ENCODE assay signal across 14 cellular contexts in the genomic region with DNA sequence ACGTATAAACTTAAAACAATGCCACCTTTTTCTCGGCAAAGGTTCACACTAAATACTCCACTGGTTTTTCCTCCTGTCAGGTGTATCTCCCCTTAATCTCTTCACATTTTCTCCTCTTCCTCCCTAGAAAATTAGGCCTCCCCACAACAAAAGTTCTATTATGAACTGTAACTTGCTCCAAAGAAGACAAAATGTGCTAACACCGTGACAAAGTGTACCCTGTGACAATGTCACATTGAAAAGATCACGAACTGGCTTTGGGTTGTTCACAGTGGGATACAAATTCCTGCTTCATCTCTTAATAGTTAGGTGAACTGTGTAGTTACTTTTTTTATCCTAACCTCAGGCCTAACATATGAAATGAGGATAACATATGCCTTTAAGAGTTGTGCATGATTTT. TPM values are rescaled to one million over a fixed set of nuclear protein-coding genes. Genes with fewer than 3 reads are reported as not detected.
DNase-seq lines count a peak whose midpoint lies in the region; ATAC-seq, FAIRE-seq and TF ChIP-seq lines count a peak whose summit lies in the region.
"Had no signal": no experiment of that assay in that cellular context is flagged by ENCODE, and none has a peak within 500 bp of the region (broad histone marks: within the 10 kb centered on the region; RNA-seq: fewer than 3 reads in every experiment).

No MANE protein-coding gene starts in this region.

- CTCF ChIA-PET in HepG2 (lab: Yijun Ruan, JAX; ENCODE audit: low intra/inter-chr PET ratio, low total read pairs) (no interaction called here), Panc1 (lab: Charles Lee) (no interaction called here)
- CTCF ChIA-PET in activated CD4-positive, alpha-beta T cell treated with anti-CD3 and anti-CD28 coated beads, Interleukin-2, amount 10 ng/mL, durations not matched to agents 7 days and 5 days (lab: Charles Lee) = interaction anchor here (0.6 kb wide), 1 partner anchor 28 kb away, joined by 3 read pairs; no protein-coding TSS in a partner anchor

- H3K79me2 ChIP-seq in HepG2 (ENCODE audit: insufficient read depth, low read length) = peaks cover 88% of the 10 kb centered on the region

- H3K9me3 ChIP-seq in HepG2 (ENCODE audit: low read length) = no peaks in the 10 kb centered on the region
- no peaks in the 10 kb centered on the region for H3K9me3 ChIP-seq in right lobe of liver
- no peaks in the 10 kb centered on the region for H3K9me3 ChIP-seq in Panc1 (ENCODE audit: control insufficient read depth, insufficient read depth, low read depth, low read length)
- H3K9me3 ChIP-seq in endocrine pancreas (ENCODE audit: control insufficient read depth, low read length) = no peaks in the 10 kb centered on the region
- H3K9me3 ChIP-seq in suprapubic skin = no peaks in the 10 kb centered on the region

- H3K4me1 ChIP-seq in HepG2 (ENCODE audit: insufficient read depth, low read length) = peaks cover 71% of the 10 kb centered on the region
- H3K4me1 ChIP-seq in right lobe of liver = peaks cover 0 to 41% (median 17%) of the 10 kb centered on the region in 4 donors
- H3K4me1 ChIP-seq in Panc1 (ENCODE audit: control insufficient read depth, insufficient read depth, low read length) = peaks cover 43% of the 10 kb centered on the region
- H3K4me1 ChIP-seq in endocrine pancreas (ENCODE audit: control insufficient read depth, insufficient read depth, low read length) = peaks cover 16% of the 10 kb centered on the region
- H3K4me1 ChIP-seq in suprapubic skin = peaks cover 57% of the 10 kb centered on the region

- H3K27ac ChIP-seq in HepG2 (ENCODE audit: extremely low read length, insufficient read depth, low read length) = no peak overlapping the region
- no peak overlapping the region for H3K27ac ChIP-seq in right lobe of liver
- peak overlapping the region; percentile 18 for H3K27ac ChIP-seq in Panc1 (ENCODE audit: low read length)
- peak overlapping the region; percentile 16 for H3K27ac ChIP-seq in suprapubic skin

- intact Hi-C loops in HepG2 (cut with micrococcal nuclease; ENCODE audit: unreplicated experiment) = no loop called here
- intact Hi-C loops in right lobe of liver (cut with DNase I) = no loop called here
- intact Hi-C loops in Panc1 (cut with micrococcal nuclease; ENCODE audit: unreplicated experiment) = no loop called here

- 76% methylated on average over 4 of the region's 4 CpGs for WGBS in HepG2 (ENCODE audit: low lambda C conversion rate)
- WGBS in right lobe of liver (ENCODE audit: insufficient coverage, low coverage, low lambda C conversion rate, missing lambda C conversion rate) = 32% methylated on average over 4 of the region's 4 CpGs
- 62% methylated on average over 4 of the region's 4 CpGs for WGBS in suprapubic skin

- H3K27me3 ChIP-seq in HepG2 (ENCODE audit: control insufficient read depth in 1 of 2, insufficient read depth in 2 of 2, low read length in 2 of 2) (no peaks in the 10 kb centered on the region; a peak in 1 of 5 replicates), right lobe of liver (no peaks in the 10 kb centered on the region), Panc1 (ENCODE audit: control insufficient read depth, insufficient read depth, low read length) (no peaks in the 10 kb centered on the region), endocrine pancreas (ENCODE audit: control insufficient read depth, insufficient read depth, low read length) (no peaks in the 10 kb centered on the region), suprapubic skin (no peaks in the 10 kb centered on the region)

- peaks cover 40% of the 10 kb centered on the region for H4K20me1 ChIP-seq in HepG2 (ENCODE audit: insufficient read depth, low read length)

- FAIRE-seq in HepG2 (lab: Jason Lieb, UNC) = no peak
- FAIRE-seq: bronchial epithelial cell, endometrium had no signal

- H3K4me2 ChIP-seq in HepG2 (ENCODE audit: low read depth, low read length) = no peak overlapping the region

- in situ Hi-C loops in HepG2 (cut with HindIII; ENCODE audit: extremely low pct_ligation_motif_present, low pct_unique_long_range_greater_than_20kb) (no loop called here), Panc1 (cut with HindIII; ENCODE audit: low pct_unique_long_range_greater_than_20kb, low sequenced_read_pairs) (no loop called here)

- no peaks in the 10 kb centered on the region; a peak in 1 of 5 replicates for H3K36me3 ChIP-seq in HepG2 (replicated peaks in 1 of 2; ENCODE audit: control insufficient read depth in 1 of 2, insufficient read depth in 2 of 2, low read length in 2 of 2)
- H3K36me3 ChIP-seq in right lobe of liver = no peaks in the 10 kb centered on the region
- H3K36me3 ChIP-seq in Panc1 (ENCODE audit: control insufficient read depth, insufficient read depth, low read length) = peaks cover 4% of the 10 kb centered on the region; the same call in 1 of the 2 replicates
- H3K36me3 ChIP-seq in endocrine pancreas (ENCODE audit: control insufficient read depth, insufficient read depth, low read length) = no peaks in the 10 kb centered on the region
- H3K36me3 ChIP-seq in suprapubic skin = no peaks in the 10 kb centered on the region

- no peaks in the 10 kb centered on the region for H3K27me3 Mint-ChIP-seq in activated CD4-positive, alpha-beta T cell treated with anti-CD3 and anti-CD28 coated beads, Interleukin-2, amount 10 ng/mL, durations not matched to agents 7 days and 5 days

- TF ChIP-seq EP300 in HepG2 (IDR thresholded peaks at IDR 0.05; ENCODE audit: low read depth in 2 of 2, low read length in 2 of 2) (no peak), HepG2 (CRISPR knock-in tag; IDR thresholded peaks at IDR 0.05; ENCODE audit: borderline replicate concordance) (no peak), suprapubic skin (IDR thresholded peaks at IDR 0.05) (no peak)

- peaks cover 30% of the 10 kb centered on the region for H3K36me3 Mint-ChIP-seq in activated CD4-positive, alpha-beta T cell treated with anti-CD3 and anti-CD28 coated beads, Interleukin-2, amount 10 ng/mL, durations not matched to agents 7 days and 5 days (ENCODE audit: low read depth)

- TF ChIP-seq CTCF in HepG2 (CRISPR knock-in tag; IDR thresholded peaks at IDR 0.05) (no peak), right lobe of liver (IDR thresholded peaks at IDR 0.05) (peak in 1 of 4 donors; percentile 0), Panc1 (IDR thresholded peaks at IDR 0.05) (no peak; the same call in 1 of the 2 replicates), suprapubic skin (IDR thresholded peaks at IDR 0.05) (no peak)

- TF ChIP-seq POLR2A in HepG2 (IDR thresholded peaks at IDR 0.05; ENCODE audit: insufficient read depth in 1 of 2, low read depth in 2 of 2, low read length in 2 of 2) (no peak), right lobe of liver (IDR thresholded peaks at IDR 0.05) (no peak), suprapubic skin (IDR thresholded peaks at IDR 0.05) (no peak)

- H3K9me3 Mint-ChIP-seq in activated CD4-positive, alpha-beta T cell treated with anti-CD3 and anti-CD28 coated beads, Interleukin-2, amount 10 ng/mL, durations not matched to agents 7 days and 5 days = no peaks in the 10 kb centered on the region

- H3K4me3 ChIP-seq in HepG2 (replicated peaks in 1 of 3; ENCODE audit: insufficient read depth in 1 of 3, low read depth in 2 of 3, low read length in 3 of 3) (no peak overlapping the region), right lobe of liver (no peak overlapping the region), Panc1 (ENCODE audit: low read depth in 2 of 2, low read length in 2 of 2) (no peak overlapping the region), endocrine pancreas (ENCODE audit: control insufficient read depth, insufficient read depth, low read length) (peak overlapping the region; percentile 28), suprapubic skin (no peak overlapping the region)

- ATAC-seq in HepG2 = no peak
- no peak for ATAC-seq in right lobe of liver
- ATAC-seq in Panc1 = no peak
- ATAC-seq: HCT116 had no signal

- peaks cover 52% of the 10 kb centered on the region for H3K4me1 Mint-ChIP-seq in activated CD4-positive, alpha-beta T cell treated with anti-CD3 and anti-CD28 coated beads, Interleukin-2, amount 10 ng/mL, durations not matched to agents 7 days and 5 days

- no peak overlapping the region for H3K27ac Mint-ChIP-seq in activated CD4-positive, alpha-beta T cell treated with anti-CD3 and anti-CD28 coated beads, Interleukin-2, amount 10 ng/mL, durations not matched to agents 7 days and 5 days

- DNase-seq in HepG2 (ENCODE audit: low spot score) = no peak
- no peak for DNase-seq in right lobe of liver
- DNase-seq in Panc1 (ENCODE audit: low read depth, low spot score) = no peak
- no peak for DNase-seq in suprapubic skin (ENCODE audit: low spot score in 2 of 2)
- DNase-seq in ecto neural progenitor cell (ENCODE audit: low spot score) = no peak
- no peak for DNase-seq in activated CD4-positive, alpha-beta T cell treated with anti-CD3 and anti-CD28 coated beads, Interleukin-2, amount 10 ng/mL, durations not matched to agents 7 days and 5 days
- DNase-seq in NCI-H2196 treated with DMSO at 0.1 percent for 48 hours (lab: John Stamatoyannopoulos, UW; ENCODE audit: unreplicated experiment) = no peak
- DNase-seq: activated gamma-delta T cell, DMS 273 treated with DMSO at 0.1 percent for 48 hours, NCI-H1694 treated with DMSO at 0.1 percent for 48 hours had no signal

- TF ChIP-seq RAD21 in HepG2 (CRISPR knock-in tag; IDR thresholded peaks at IDR 0.05) = no peak

- no peak overlapping the region for H2AFZ ChIP-seq in HepG2 (ENCODE audit: low read length)

- BruUV-seq in HepG2 (replicated peaks; lab: Mats Ljungman, UMichigan) = no TSS peak
- BruUV-seq in Panc1 (replicated peaks; lab: Mats Ljungman, UMichigan) = no TSS peak

- H3K4me3 Mint-ChIP-seq in activated CD4-positive, alpha-beta T cell treated with anti-CD3 and anti-CD28 coated beads, Interleukin-2, amount 10 ng/mL, durations not matched to agents 7 days and 5 days = no peak overlapping the region

- POLR2A ChIA-PET in HepG2 (lab: Yijun Ruan, JAX) (no interaction called here), Panc1 (lab: Charles Lee) (no interaction called here)
- POLR2A ChIA-PET in activated CD4-positive, alpha-beta T cell treated with anti-CD3 and anti-CD28 coated beads, Interleukin-2, amount 10 ng/mL, durations not matched to agents 7 days and 5 days (lab: Charles Lee) = no interaction called here

- no peak overlapping the region for H3K9ac ChIP-seq in HepG2 (ENCODE audit: insufficient read depth, low read depth, low read length)
- no peak overlapping the region for H3K9ac ChIP-seq in endocrine pancreas (ENCODE audit: control insufficient read depth, insufficient read depth, low read length)

RNA-seq across cellular contexts. Expression of a gene that starts 6.0 kb away (rescaled TPM):
- total RNA-seq in HepG2 (2016; rRNA removed; fragmentation: Illumina TruSeq; extraction: Trizol) (117 and 194 TPM in 2 replicates), right lobe of liver (10 to 100 TPM; 32.8 to 91.1 (median 68.6) TPM), Panc1 (2021; ENCODE audit: unreplicated experiment) (210 TPM), suprapubic skin (10 to 100 TPM; 48.7 to 73.0 (median 60.3) TPM)
- total RNA-seq in HepG2 (2016; cell fraction: cytosol; rRNA removed; fragmentation: Illumina TruSeq; extraction: Trizol; ENCODE audit: low read depth) = 10.3 and 15.8 TPM in 2 replicates
- total RNA-seq in HepG2 (2016; cell fraction: insoluble cytoplasmic fraction; rRNA removed; fragmentation: Illumina TruSeq; extraction: Trizol) = 125 and 160 TPM in 2 replicates
- total RNA-seq in HepG2 (2016; cell fraction: membrane; rRNA removed; fragmentation: Illumina TruSeq; extraction: Trizol) = 40.1 and 45.8 TPM in 2 replicates
- 67.8 and 73.8 TPM in 2 replicates for total RNA-seq in HepG2 (2016; cell fraction: nucleus; rRNA removed; fragmentation: Illumina TruSeq; extraction: Trizol)
- 25.1 and 35.5 TPM in 2 replicates for polyA plus RNA-seq in HepG2 (2011; rRNA removed)
- polyA plus RNA-seq in HepG2 (2011; cell fraction: cytosol; rRNA removed) = 14.2 and 24.0 TPM in 2 replicates
- polyA plus RNA-seq in HepG2 (2011; cell fraction: nucleus; rRNA removed) = 8.7 and 10.8 TPM in 2 replicates
- polyA plus RNA-seq in HepG2 (2012) = 32.7 and 70.0 TPM in 2 replicates
- 15.9 and 27.1 TPM in 2 replicates for polyA plus RNA-seq in HepG2 (2016; cell fraction: cytosol; fragmentation: Illumina TruSeq; extraction: Trizol; ENCODE audit: low read depth)
- polyA plus RNA-seq in HepG2 (2016; cell fraction: insoluble cytoplasmic fraction; fragmentation: Illumina TruSeq; extraction: Trizol; ENCODE audit: low read depth) = 186 and 191 TPM in 2 replicates
- 54.3 and 56.5 TPM in 2 replicates for polyA plus RNA-seq in HepG2 (2016; cell fraction: membrane; fragmentation: Illumina TruSeq; extraction: Trizol; ENCODE audit: low read depth)
- 84.6 and 113 TPM in 2 replicates for polyA plus RNA-seq in HepG2 (2016; cell fraction: nucleus; fragmentation: Illumina TruSeq; extraction: Trizol; ENCODE audit: insufficient read depth, low read depth)
- polyA minus RNA-seq in HepG2 (2011; rRNA and poly(A)+ RNA removed; ENCODE audit: low replicate concordance) = 54.5 and 133 TPM in 2 replicates
- polyA minus RNA-seq in HepG2 (2011; cell fraction: cytosol; rRNA and poly(A)+ RNA removed) = 45.1 and 46.0 TPM in 2 replicates
- polyA minus RNA-seq in HepG2 (2011; cell fraction: nucleus; rRNA and poly(A)+ RNA removed) = 41.1 and 52.6 TPM in 2 replicates
- 68.9 TPM for polyA plus RNA-seq in Panc1 (2012; ENCODE audit: insufficient read length)
- total RNA-seq in activated CD4-positive, alpha-beta T cell treated with anti-CD3 and anti-CD28 coated beads, Interleukin-2, amount 10 ng/mL, durations not matched to agents 7 days and 5 days = 100 to 1,000 TPM; 218 TPM

RNA-seq across cellular contexts. Expression of a gene that starts 31.3 kb away (rescaled TPM):
- 10.1 and 13.1 TPM in 2 replicates for total RNA-seq in HepG2 (2016; rRNA removed; fragmentation: Illumina TruSeq; extraction: Trizol)
- total RNA-seq in HepG2 (2016; cell fraction: cytosol; rRNA removed; fragmentation: Illumina TruSeq; extraction: Trizol; ENCODE audit: low read depth) = 2.2 and 3.1 TPM in 2 replicates
- 10.3 and 12.9 TPM in 2 replicates for total RNA-seq in HepG2 (2016; cell fraction: insoluble cytoplasmic fraction; rRNA removed; fragmentation: Illumina TruSeq; extraction: Trizol)
- total RNA-seq in HepG2 (2016; cell fraction: membrane; rRNA removed; fragmentation: Illumina TruSeq; extraction: Trizol) = 5.6 and 7.8 TPM in 2 replicates
- total RNA-seq in HepG2 (2016; cell fraction: nucleus; rRNA removed; fragmentation: Illumina TruSeq; extraction: Trizol) = 4.6 and 6.6 TPM in 2 replicates
- 8.7 and 10.0 TPM in 2 replicates for polyA plus RNA-seq in HepG2 (2011; rRNA removed)
- polyA plus RNA-seq in HepG2 (2011; cell fraction: cytosol; rRNA removed) = 6.9 and 9.3 TPM in 2 replicates
- polyA plus RNA-seq in HepG2 (2011; cell fraction: nucleus; rRNA removed) = 4.6 and 5.0 TPM in 2 replicates
- 8.7 TPM in 2 replicates for polyA plus RNA-seq in HepG2 (2012)
- polyA plus RNA-seq in HepG2 (2016; cell fraction: cytosol; fragmentation: Illumina TruSeq; extraction: Trizol; ENCODE audit: low read depth) = 1.3 and 1.8 TPM in 2 replicates
- 13.6 and 13.7 TPM in 2 replicates for polyA plus RNA-seq in HepG2 (2016; cell fraction: insoluble cytoplasmic fraction; fragmentation: Illumina TruSeq; extraction: Trizol; ENCODE audit: low read depth)
- 4.8 TPM in 2 replicates for polyA plus RNA-seq in HepG2 (2016; cell fraction: membrane; fragmentation: Illumina TruSeq; extraction: Trizol; ENCODE audit: low read depth)
- polyA plus RNA-seq in HepG2 (2016; cell fraction: nucleus; fragmentation: Illumina TruSeq; extraction: Trizol; ENCODE audit: insufficient read depth, low read depth) = 10.6 and 12.0 TPM in 2 replicates
- 6.1 and 20.5 TPM in 2 replicates for polyA minus RNA-seq in HepG2 (2011; rRNA and poly(A)+ RNA removed; ENCODE audit: low replicate concordance)
- 4.6 and 5.8 TPM in 2 replicates for polyA minus RNA-seq in HepG2 (2011; cell fraction: cytosol; rRNA and poly(A)+ RNA removed)
- polyA minus RNA-seq in HepG2 (2011; cell fraction: nucleus; rRNA and poly(A)+ RNA removed) = 3.3 and 3.6 TPM in 2 replicates
- total RNA-seq in right lobe of liver = 10 to 100 TPM; 16.4 to 26.8 (median 21.2) TPM
- total RNA-seq in Panc1 (2021; ENCODE audit: unreplicated experiment) = 15.1 TPM
- 13.3 TPM for polyA plus RNA-seq in Panc1 (2012; ENCODE audit: insufficient read length)
- total RNA-seq in suprapubic skin = 10 to 100 TPM in 2 of 4 donors, 1 to 10 TPM in 2; 9.7 to 15.4 (median 12.1) TPM
- total RNA-seq in activated CD4-positive, alpha-beta T cell treated with anti-CD3 and anti-CD28 coated beads, Interleukin-2, amount 10 ng/mL, durations not matched to agents 7 days and 5 days = 10 to 100 TPM; 51.7 to 54.6 TPM

Comparison
In these comparisons a context has a peak if more than half of its experiments do, and no peak if none do; other contexts are left out.
1. H3K27ac ChIP-seq: peak in Panc1 (single experiment) and suprapubic skin (single experiment); none in HepG2 (single experiment) and right lobe of liver (0 of 3).